In the genomic region with DNA sequence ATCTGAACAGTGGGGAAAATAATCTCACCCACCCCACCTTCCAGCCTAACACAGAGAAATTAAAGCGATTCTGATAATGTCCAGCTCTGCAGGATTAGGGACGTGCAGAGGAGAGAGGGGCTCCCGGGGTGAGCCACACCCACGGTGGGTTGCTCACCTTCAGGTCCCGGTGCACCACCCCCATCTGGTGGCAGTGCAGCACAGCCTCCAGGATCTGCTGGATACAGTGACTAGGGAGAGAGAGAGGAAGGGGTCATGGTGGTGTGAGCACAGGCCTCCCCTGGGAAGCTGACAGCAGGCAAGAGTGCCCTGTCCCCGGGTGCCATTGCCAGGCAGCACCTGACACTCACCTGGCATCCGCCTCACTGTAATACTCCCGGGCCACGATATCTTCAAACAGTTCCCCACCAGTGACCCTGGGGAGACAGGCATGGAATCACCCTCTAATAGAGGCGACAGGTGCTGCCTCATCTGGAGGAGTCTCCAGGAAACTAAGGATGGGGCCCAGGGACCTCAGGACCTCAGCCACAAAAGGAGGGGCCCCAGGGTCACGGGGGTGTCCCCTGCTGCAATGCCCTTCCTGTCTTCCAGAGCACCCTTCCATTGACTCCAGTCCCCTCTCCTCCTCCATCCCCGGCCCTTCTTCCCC, we compare ENCODE assay signal across 12 cellular contexts. TPM values are rescaled to one million over a fixed set of nuclear protein-coding genes. Genes with fewer than 3 reads are reported as not detected.
DNase-seq lines count a peak whose midpoint lies in the region; ATAC-seq, FAIRE-seq and TF ChIP-seq lines count a peak whose summit lies in the region.
"Had no signal": no experiment of that assay in that cellular context is flagged by ENCODE, and none has a peak within 500 bp of the region (broad histone marks: within the 10 kb centered on the region; RNA-seq: fewer than 3 reads in every experiment).

No MANE protein-coding gene starts in this region.

- in situ Hi-C loops in K562 (cut with MboI) = no loop called here

- intact Hi-C loops in Right ventricle myocardium superior (cut with DNase I) = no loop called here
- intact Hi-C loops in K562 (cut with micrococcal nuclease) = loop anchor here (1.0 kb wide), 1 partner anchor 95 kb away; no protein-coding TSS in a partner anchor

- H3K4me1 Mint-ChIP-seq in type B pancreatic cell (ENCODE audit: unreplicated experiment) = peaks cover 35% of the 10 kb centered on the region

- TF ChIP-seq EP300 in K562 (IDR thresholded peaks at IDR 0.05; ENCODE audit: low read length) = no peak

- ATAC-seq in Right ventricle myocardium superior (ENCODE audit: poor library complexity) (no peak), K562 (peak; percentile 79), HG03025 (IDR thresholded peaks at IDR 0.05; ENCODE audit: low FRiP score, unreplicated experiment) (no peak)
- ATAC-seq: upper lobe of right lung had no signal

- H3K4me3 Mint-ChIP-seq in type B pancreatic cell = no peak overlapping the region
- H3K4me3 Mint-ChIP-seq: activated naive CD8-positive, alpha-beta T cell had no signal

- no peak overlapping the region for H3K9ac ChIP-seq in K562 (ENCODE audit: insufficient read depth in 1 of 2, low read depth in 2 of 2, low read length in 2 of 2)

- no peak overlapping the region for H3K4me3 ChIP-seq in right atrium auricular region
- no peak overlapping the region for H3K4me3 ChIP-seq in K562
- H3K4me3 ChIP-seq in kidney epithelial cell (ENCODE audit: low read depth, low read length) = no peak overlapping the region
- H3K4me3 ChIP-seq: upper lobe of right lung had no signal

- no peak for TF ChIP-seq POLR2A in K562 (conservative IDR thresholded peaks at IDR 0.05)

- H3K36me3 Mint-ChIP-seq in type B pancreatic cell = no peaks in the 10 kb centered on the region
- H3K36me3 Mint-ChIP-seq: activated naive CD8-positive, alpha-beta T cell had no signal

- no peak overlapping the region for H3K27ac ChIP-seq in right atrium auricular region
- no peak overlapping the region for H3K27ac ChIP-seq in K562 (ENCODE audit: extremely low read depth, low read depth, low read length)
- H3K27ac ChIP-seq: upper lobe of right lung had no signal

- CTCF ChIA-PET in K562 (lab: Yijun Ruan, JAX; ENCODE audit: low intra/inter-chr PET ratio) = no interaction called here

- no peak overlapping the region for H3K4me2 ChIP-seq in K562 (ENCODE audit: insufficient read depth, low read length)

- H3K36me3 ChIP-seq in right atrium auricular region (no peaks in the 10 kb centered on the region), K562 (ENCODE audit: control insufficient read depth, insufficient read depth, low read length) (no peaks in the 10 kb centered on the region), kidney epithelial cell (ENCODE audit: control insufficient read depth, insufficient read depth, low read length) (no peaks in the 10 kb centered on the region)
- H3K36me3 ChIP-seq: upper lobe of right lung had no signal

- WGBS in K562 (ENCODE audit: insufficient coverage, low coverage, missing lambda C conversion rate) = under 1% methylated on average over 12 of the region's 12 CpGs

- no peaks in the 10 kb centered on the region for H3K9me1 ChIP-seq in K562 (ENCODE audit: control insufficient read depth, insufficient read depth, low read length)

- no peak for FAIRE-seq in K562 (lab: Jason Lieb, UNC)

- no peaks in the 10 kb centered on the region for H3K27me3 Mint-ChIP-seq in type B pancreatic cell
- H3K27me3 Mint-ChIP-seq: activated naive CD8-positive, alpha-beta T cell had no signal

- no peak overlapping the region for H2AFZ ChIP-seq in K562 (ENCODE audit: low read depth, low read length)

- peak; percentile 35 to 58; a peak in 3 of 4 replicates for TF ChIP-seq RAD21 in K562 (CRISPR knock-in tag; conservative IDR thresholded peaks at IDR 0.05 in 1 of 2, IDR thresholded peaks at IDR 0.05 in 1 of 2)

- H3K9me3 Mint-ChIP-seq in type B pancreatic cell = no peaks in the 10 kb centered on the region

- H3K27ac Mint-ChIP-seq in type B pancreatic cell = peak overlapping the region; percentile 32
- H3K27ac Mint-ChIP-seq: activated naive CD8-positive, alpha-beta T cell had no signal

- POLR2A ChIA-PET in K562 (lab: Yijun Ruan, JAX) = interaction anchor here (1.1 to 1.4 kb wide), 2 partner anchors 10 to 14 kb away, joined by 3 read pairs; no protein-coding TSS in a partner anchor

- H3K4me1 ChIP-seq in right atrium auricular region (peaks cover 0 to 5% of the 10 kb centered on the region in 2 donors), K562 (replicated peaks in 1 of 2; ENCODE audit: control insufficient read depth in 2 of 2, insufficient read depth in 2 of 2, low read length in 2 of 2) (no peaks in the 10 kb centered on the region)
- H3K4me1 ChIP-seq: upper lobe of right lung had no signal

- no peaks in the 10 kb centered on the region for H3K79me2 ChIP-seq in K562 (ENCODE audit: control insufficient read depth, insufficient read depth, low read length)

- H3K9me3 ChIP-seq in right atrium auricular region = no peaks in the 10 kb centered on the region
- no peaks in the 10 kb centered on the region for H3K9me3 ChIP-seq in K562 (replicated peaks; ENCODE audit: control insufficient read depth, insufficient read depth, low read depth, low read length)
- H3K9me3 ChIP-seq: upper lobe of right lung had no signal

- TF ChIP-seq CTCF in right atrium auricular region (IDR thresholded peaks at IDR 0.05) (no peak), K562 (IDR thresholded peaks at IDR 0.05 in 2 of 3, conservative IDR thresholded peaks at IDR 0.05 in 1 of 3; ENCODE audit: insufficient read depth in 2 of 3, low read depth in 1 of 3, low read length in 3 of 3) (peak; percentile 50 to 55 (median 51); a peak in 4 of 6 replicates), kidney epithelial cell (IDR thresholded peaks at IDR 0.05; ENCODE audit: insufficient read depth, low read length, poor library complexity, severe bottlenecking) (peak; percentile 36), type B pancreatic cell (conservative IDR thresholded peaks at IDR 0.05) (peak; percentile 54)

- DNase-seq in Right ventricle myocardium superior = peak; percentile 33
- no peak for DNase-seq in right atrium auricular region (ENCODE audit: low spot score)
- DNase-seq in K562 (ENCODE audit: extremely low read depth in 1 of 4, low spot score in 3 of 4) = peak; percentile 28 to 49 (median 46)
- no peak for DNase-seq in kidney epithelial cell (ENCODE audit: low read depth)
- DNase-seq in type B pancreatic cell (ENCODE audit: extremely low spot score, unreplicated experiment) = no peak
- DNase-seq in OCI-M1 (lab: John Stamatoyannopoulos, UW) = no peak
- no peak for DNase-seq in NCI-H226
- DNase-seq: midbrain; stimulated activated CD4-positive, alpha-beta T cell treated with anti-CD3 and anti-CD28 coated beads, Interleukin-2, amount 100 ng/mL, for 24 hours; upper lobe of right lung had no signal

- H3K27me3 ChIP-seq in right atrium auricular region = no peaks in the 10 kb centered on the region
- peaks cover 12 to 42% of the 10 kb centered on the region in 2 experiments for H3K27me3 ChIP-seq in K562 (ENCODE audit: control insufficient read depth in 2 of 2, insufficient read depth in 2 of 2, low read length in 2 of 2)
- H3K27me3 ChIP-seq in kidney epithelial cell (ENCODE audit: control insufficient read depth, insufficient read depth, low read length) = no peaks in the 10 kb centered on the region
- H3K27me3 ChIP-seq: upper lobe of right lung had no signal

- peaks cover 12% of the 10 kb centered on the region; the same call in 1 of the 2 replicates for H4K20me1 ChIP-seq in K562 (replicated peaks; ENCODE audit: control insufficient read depth, insufficient read depth, low read length)

- no TSS peak for BruUV-seq in K562 (replicated peaks; lab: Mats Ljungman, UMichigan)

RNA-seq across cellular contexts. Expression of a gene that starts 33.0 kb away (rescaled TPM):
- total RNA-seq in Right ventricle myocardium superior = 17.1 TPM
- total RNA-seq in right atrium auricular region = 10 to 100 TPM in 1 of 2 donors, 1 to 10 TPM in 1; 4.9 to 18.2 TPM
- total RNA-seq in K562 (2011; cell fraction: chromatin; rRNA removed; ENCODE audit: low replicate concordance) = 0.19 TPM in 1 of 2 replicates, not detected in the other
- 0.17 TPM in 1 of 2 replicates, not detected in the other for total RNA-seq in K562 (2011; cell fraction: nucleolus; rRNA removed)
- total RNA-seq in K562 (2011; cell fraction: nucleoplasm; rRNA removed) = 0.07 TPM in 1 of 2 replicates, not detected in the other
- 0.18 TPM in 1 of 2 replicates, not detected in the other for total RNA-seq in K562 (2014; rRNA removed)
- total RNA-seq in K562 (2014; rRNA removed; fragmentation: Illumina TruSeq; extraction: Trizol) = not detected in 2 replicates
- 0.04 TPM in 2 replicates for total RNA-seq in K562 (2015; rRNA removed; fragmentation: Illumina TruSeq; extraction: Trizol)
- total RNA-seq in K562 (2021) = 0.13 TPM in 1 of 2 replicates, not detected in the other
- not detected in 2 replicates for polyA plus RNA-seq in K562 (2011; rRNA removed)
- polyA plus RNA-seq in K562 (2011; cell fraction: cytosol; rRNA removed) = not detected in 2 replicates
- polyA plus RNA-seq in K562 (2011; cell fraction: nucleus; rRNA removed) = 0.11 TPM in 2 replicates
- 0.05 and 0.24 TPM in 2 replicates for polyA plus RNA-seq in K562 (2012)
- polyA plus RNA-seq in K562 (2014; fragmentation: Illumina TruSeq; extraction: Trizol) = 0.10 TPM in 1 of 2 replicates, not detected in the other
- not detected for polyA plus RNA-seq in K562 (2014; fragmentation: Nextera tagmentation; extraction: Ambion mirVana)
- polyA plus RNA-seq in K562 (2014; rRNA removed) = 0.01 and 0.28 TPM in 2 replicates
- not detected in 2 replicates for polyA minus RNA-seq in K562 (2011; rRNA and poly(A)+ RNA removed)
- not detected in 2 replicates for polyA minus RNA-seq in K562 (2011; cell fraction: cytosol; rRNA and poly(A)+ RNA removed)
- polyA minus RNA-seq in K562 (2011; cell fraction: nucleus; rRNA and poly(A)+ RNA removed) = 0.22 TPM in 1 of 2 replicates, not detected in the other
- total RNA-seq in kidney epithelial cell = not detected in 2 replicates
- 0.26 and 3.7 TPM in 2 replicates for total RNA-seq in type B pancreatic cell (ENCODE audit: low replicate concordance)

RNA-seq across cellular contexts. Expression of a gene that starts 46.2 kb away (rescaled TPM):
- total RNA-seq in Right ventricle myocardium superior (0.38 TPM), right atrium auricular region (under 1 TPM; 0.30 to 0.83 TPM), K562 (2014; rRNA removed) (0.12 TPM in 1 of 2 replicates, not detected in the other), K562 (2014; rRNA removed; fragmentation: Illumina TruSeq; extraction: Trizol) (not detected in 2 replicates), K562 (2015; rRNA removed; fragmentation: Illumina TruSeq; extraction: Trizol) (not detected in 2 replicates), K562 (2021) (0.04 TPM in 2 replicates), kidney epithelial cell (2.4 TPM in 2 replicates), type B pancreatic cell (ENCODE audit: low replicate concordance) (1.4 and 4.6 TPM in 2 replicates)
- total RNA-seq in K562 (2011; cell fraction: chromatin; rRNA removed; ENCODE audit: low replicate concordance) = not detected in 2 replicates
- 0.26 TPM in 1 of 2 replicates, not detected in the other for total RNA-seq in K562 (2011; cell fraction: nucleolus; rRNA removed)
- total RNA-seq in K562 (2011; cell fraction: nucleoplasm; rRNA removed) = not detected in 2 replicates
- polyA plus RNA-seq in K562 (2011; rRNA removed) (0.07 TPM in 1 of 2 replicates, not detected in the other), K562 (2014; fragmentation: Illumina TruSeq; extraction: Trizol) (not detected in 2 replicates), K562 (2014; fragmentation: Nextera tagmentation; extraction: Ambion mirVana) (not detected), K562 (2014; rRNA removed) (not detected in 2 replicates)
- polyA plus RNA-seq in K562 (2011; cell fraction: cytosol; rRNA removed) = 0.16 TPM in 1 of 2 replicates, not detected in the other
- polyA plus RNA-seq in K562 (2011; cell fraction: nucleus; rRNA removed) = not detected in 2 replicates
- polyA plus RNA-seq in K562 (2012) = 0.08 TPM in 1 of 2 replicates, not detected in the other
- polyA minus RNA-seq in K562 (2011; rRNA and poly(A)+ RNA removed) = not detected in 2 replicates
- polyA minus RNA-seq in K562 (2011; cell fraction: cytosol; rRNA and poly(A)+ RNA removed) = not detected in 2 replicates
- not detected in 2 replicates for polyA minus RNA-seq in K562 (2011; cell fraction: nucleus; rRNA and poly(A)+ RNA removed)

Comparison
In these comparisons a context has a peak if more than half of its experiments do, and no peak if none do; other contexts are left out.
1. DNase-seq: peak in Right ventricle myocardium superior (single experiment) and K562 (4 of 4); none in right atrium auricular region (single experiment), kidney epithelial cell (single experiment), type B pancreatic cell (single experiment), OCI-M1 (single experiment) and NCI-H226 (single experiment).
2. CTCF ChIP-seq: peak in K562 (3 of 3), kidney epithelial cell (single experiment) and type B pancreatic cell (single experiment); none in right atrium auricular region (0 of 2).